Comparison of ENCODE assay signal across 8 cellular contexts in genomic region chr22:35539910-35540599, GRCh38. TPM values are rescaled to one million over a fixed set of nuclear protein-coding genes. Genes with fewer than 3 reads are reported as not detected.
DNase-seq lines count a peak whose midpoint lies in the region; ATAC-seq and TF ChIP-seq lines count a peak whose summit lies in the region.

No MANE protein-coding gene starts in this region.

- peak; percentile 78 to 81 for ATAC-seq in CD4-positive, CD25-positive, alpha-beta regulatory T cell (ENCODE audit: low read depth in 2 of 2)
- ATAC-seq in HCT116, result peak; percentile 82
- ATAC-seq in T-cell (replicated peaks in 1 of 4), result peak; percentile 91 to 93 (median 91)

- CTCF ChIA-PET in HCT116 (lab: Charles Lee), result no interaction called here
- CTCF ChIA-PET in T-cell (lab: Charles Lee), result no interaction called here

- no peaks in the 10 kb centered on the region for H3K9me3 ChIP-seq in CD4-positive, CD25-positive, alpha-beta regulatory T cell (ENCODE audit: control insufficient read depth in 2 of 2, low read length in 2 of 2)
- H3K9me3 ChIP-seq in HCT116 (ENCODE audit: control insufficient read depth in 1 of 2, insufficient read depth in 1 of 2, low read depth in 1 of 2, low read length in 2 of 2) (no peaks in the 10 kb centered on the region), hepatocyte (ENCODE audit: low read depth) (no peaks in the 10 kb centered on the region), vagina (no peaks in the 10 kb centered on the region)

- peak overlapping the region; percentile 15 for H2AFZ ChIP-seq in HCT116 (ENCODE audit: low read depth, low read length, poor library complexity, severe bottlenecking)
- peak overlapping the region; percentile 63 for H2AFZ ChIP-seq in hepatocyte

- intact Hi-C loops in HCT116 (cut with micrococcal nuclease), result no loop called here
- intact Hi-C loops in vagina (cut with DNase I), result no loop called here

- H3K4me3 Mint-ChIP-seq in CD4-positive, CD25-positive, alpha-beta regulatory T cell, result peak overlapping the region; percentile 47 to 82 (median 66)
- peak overlapping the region; percentile 71 to 72 (median 72) for H3K4me3 Mint-ChIP-seq in T-cell

- TF ChIP-seq RAD21 in HCT116 (IDR thresholded peaks at IDR 0.05; ENCODE audit: low read depth), result no peak

- H3K9me2 ChIP-seq in HCT116 (ENCODE audit: insufficient read depth) (no peaks in the 10 kb centered on the region), hepatocyte (replicated peaks; ENCODE audit: insufficient read depth) (no peaks in the 10 kb centered on the region)

- H3K9me3 Mint-ChIP-seq in CD4-positive, CD25-positive, alpha-beta regulatory T cell, result peaks cover 0 to 2% (median 0%) of the 10 kb centered on the region in 7 donors
- H3K9me3 Mint-ChIP-seq in T-cell, result no peaks in the 10 kb centered on the region

- H3K79me2 ChIP-seq in HCT116 (ENCODE audit: insufficient read depth, low read length), result no peaks in the 10 kb centered on the region
- H3K79me2 ChIP-seq in hepatocyte, result no peaks in the 10 kb centered on the region

- H3K4me1 Mint-ChIP-seq in CD4-positive, CD25-positive, alpha-beta regulatory T cell, result peaks cover 0 to 20% (median 4%) of the 10 kb centered on the region in 4 donors
- peaks cover 6 to 15% (median 7%) of the 10 kb centered on the region in 3 donors for H3K4me1 Mint-ChIP-seq in T-cell

- H3K27me3 ChIP-seq in CD4-positive, CD25-positive, alpha-beta regulatory T cell (ENCODE audit: control insufficient read depth, insufficient read depth, low read length), result peaks cover 16% of the 10 kb centered on the region
- no peaks in the 10 kb centered on the region for H3K27me3 ChIP-seq in HCT116 (ENCODE audit: insufficient read depth, low read length)
- H3K27me3 ChIP-seq in hepatocyte, result peaks cover 37% of the 10 kb centered on the region
- no peaks in the 10 kb centered on the region for H3K27me3 ChIP-seq in vagina

- peak; percentile 52 to 56 (median 56) for DNase-seq in CD4-positive, CD25-positive, alpha-beta regulatory T cell
- DNase-seq in HCT116 (ENCODE audit: low read depth, low spot score) (no peak), T-cell (peak in 31 of 34 experiments; percentile 17 to 71 (median 45)), hepatocyte (ENCODE audit: low spot score) (peak; percentile 79), retinal pigment epithelial cell (ENCODE audit: low read depth) (no peak), vagina (ENCODE audit: extremely low spot score in 2 of 2) (no peak), NCI-H524 treated with DMSO at 0.1 percent for 48 hours (lab: John Stamatoyannopoulos, UW) (no peak)

- peak; percentile 32 for TF ChIP-seq POLR2A in HCT116 (IDR thresholded peaks at IDR 0.05; ENCODE audit: borderline replicate concordance, extremely low read depth, insufficient read depth, insufficient read length)
- no peak for TF ChIP-seq POLR2A in vagina (IDR thresholded peaks at IDR 0.05)

- no peak overlapping the region for H3K27ac ChIP-seq in CD4-positive, CD25-positive, alpha-beta regulatory T cell (ENCODE audit: insufficient read depth, low read length, poor library complexity, severe bottlenecking)
- H3K27ac ChIP-seq in HCT116 (ENCODE audit: low read depth, low read length), result peak overlapping the region; percentile 54; the same call in 1 of the 2 replicates
- peak overlapping the region; percentile 54 for H3K27ac ChIP-seq in angular gyrus (ENCODE audit: low read depth, low read length)
- H3K27ac ChIP-seq in hepatocyte, result no peak overlapping the region
- H3K27ac ChIP-seq in vagina, result peak overlapping the region; percentile 59

- 3% methylated on average over 40 of the region's 89 CpGs for WGBS in hepatocyte (ENCODE audit: low lambda C conversion rate, missing lambda C conversion rate)

- H4K20me1 ChIP-seq in HCT116 (ENCODE audit: insufficient read depth), result no peaks in the 10 kb centered on the region
- H4K20me1 ChIP-seq in hepatocyte (ENCODE audit: insufficient read depth, poor library complexity, severe bottlenecking), result no peaks in the 10 kb centered on the region

- no TSS peak for BruUV-seq in HCT116 (replicated peaks; lab: Mats Ljungman, UMichigan)

- H3K36me3 ChIP-seq in CD4-positive, CD25-positive, alpha-beta regulatory T cell (ENCODE audit: control insufficient read depth, insufficient read depth, low read length), result no peaks in the 10 kb centered on the region
- H3K36me3 ChIP-seq in HCT116 (ENCODE audit: control insufficient read depth in 1 of 2, insufficient read depth in 2 of 2, low read length in 2 of 2) (no peaks in the 10 kb centered on the region), hepatocyte (replicated peaks; ENCODE audit: insufficient read depth, low read depth) (no peaks in the 10 kb centered on the region), vagina (no peaks in the 10 kb centered on the region)

- H3K4me3 ChIP-seq in CD4-positive, CD25-positive, alpha-beta regulatory T cell (ENCODE audit: low read depth, low read length), result no peak overlapping the region
- H3K4me3 ChIP-seq in HCT116 (replicated peaks in 1 of 2; ENCODE audit: low read depth in 1 of 2, low read length in 2 of 2) (peak overlapping the region; percentile 47 to 64), hepatocyte (peak overlapping the region; percentile 58), retinal pigment epithelial cell (ENCODE audit: low read length) (peak overlapping the region; percentile 58), vagina (peak overlapping the region; percentile 58 to 75)

- RAD21 ChIA-PET in HCT116 (lab: Charles Lee; ENCODE audit: low non-redundant PET in 1 of 2, low total read pairs in 2 of 2, uncharacterized antibody in 2 of 2, unreplicated experiment in 2 of 2), result no interaction called here

- peaks cover 18% of the 10 kb centered on the region for H3K4me1 ChIP-seq in CD4-positive, CD25-positive, alpha-beta regulatory T cell (ENCODE audit: control insufficient read depth, insufficient read depth, low read length, poor library complexity, severe bottlenecking)
- peaks cover 27 to 54% of the 10 kb centered on the region in 2 experiments for H3K4me1 ChIP-seq in HCT116 (ENCODE audit: control insufficient read depth in 1 of 2, insufficient read depth in 2 of 2, low read length in 2 of 2)
- peaks cover 10% of the 10 kb centered on the region for H3K4me1 ChIP-seq in hepatocyte (ENCODE audit: insufficient read depth)
- H3K4me1 ChIP-seq in vagina, result peaks cover 20% of the 10 kb centered on the region

- H3K27ac Mint-ChIP-seq in CD4-positive, CD25-positive, alpha-beta regulatory T cell, result no peak overlapping the region
- H3K27ac Mint-ChIP-seq in T-cell, result no peak overlapping the region

- H3K9ac ChIP-seq in HCT116 (ENCODE audit: low read length), result peak overlapping the region; percentile 47

- POLR2A ChIA-PET in HCT116 (lab: Charles Lee) (interaction anchor here (2.3 kb wide), 1 partner anchor 11 kb away, joined by 5 read pairs; no protein-coding TSS in a partner anchor), T-cell (lab: Charles Lee) (no interaction called here)

- H3K4me2 ChIP-seq in HCT116 (ENCODE audit: low read length), result peak overlapping the region; percentile 96
- peak overlapping the region; percentile 99 for H3K4me2 ChIP-seq in hepatocyte

- TF ChIP-seq CTCF in HCT116 (IDR thresholded peaks at IDR 0.05 in 2 of 3, conservative IDR thresholded peaks at IDR 0.05 in 1 of 3; ENCODE audit: borderline replicate concordance in 1 of 3, insufficient read depth in 1 of 3, low read depth in 2 of 3, low read length in 2 of 3), result no peak
- no peak for TF ChIP-seq CTCF in hepatocyte (IDR thresholded peaks at IDR 0.05; ENCODE audit: poor library complexity)
- TF ChIP-seq CTCF in retinal pigment epithelial cell (conservative IDR thresholded peaks at IDR 0.05; ENCODE audit: low read depth, low read length), result no peak
- no peak for TF ChIP-seq CTCF in vagina (IDR thresholded peaks at IDR 0.05)

- peaks cover 37% of the 10 kb centered on the region for H3K27me3 Mint-ChIP-seq in CD4-positive, CD25-positive, alpha-beta regulatory T cell
- H3K27me3 Mint-ChIP-seq in T-cell, result peaks cover 29 to 31% of the 10 kb centered on the region in 2 donors

- no peaks in the 10 kb centered on the region for H3K36me3 Mint-ChIP-seq in CD4-positive, CD25-positive, alpha-beta regulatory T cell
- no peaks in the 10 kb centered on the region for H3K36me3 Mint-ChIP-seq in T-cell

TF ChIP-seq in HCT116, 20 proteins besides CTCF, POLR2A, EP300 and RAD21:
- peak; percentile 29 for TF ChIP-seq POLR2AphosphoS5 (IDR thresholded peaks at IDR 0.05; ENCODE audit: low read depth, low read length)
- no peak for TF ChIP-seq JUND (IDR thresholded peaks at IDR 0.05)
- peak; percentile 52; the same call in 1 of the 2 replicates for TF ChIP-seq ZFX (IDR thresholded peaks at IDR 0.05)

RNA-seq across cellular contexts. Expression of gene RASD2, which starts 0.6 kb away (rescaled TPM):
- 1.0 TPM for total RNA-seq in CD4-positive, CD25-positive, alpha-beta regulatory T cell
- under 1 TPM in 1 of 4 donors, not detected in 3; 0.06 TPM for polyA plus RNA-seq in CD4-positive, CD25-positive, alpha-beta regulatory T cell
- total RNA-seq in HCT116 (2021; ENCODE audit: unreplicated experiment) (2.4 TPM), T-cell (1 to 10 TPM in 2 of 5 donors, under 1 TPM in 1, not detected in 2; 0.19 to 1.7 (median 1.0) TPM), hepatocyte (0.88 and 1.3 TPM in 2 replicates), vagina (2.0 TPM)
- 2.2 and 2.5 TPM in 2 replicates for polyA plus RNA-seq in HCT116 (2012)
- 12.7 and 13.5 TPM in 2 replicates for polyA plus RNA-seq in hepatocyte

Comparison
In these comparisons a context has a peak if more than half of its experiments do, and no peak if none do; other contexts are left out.
1. DNase-seq: peak in CD4-positive, CD25-positive, alpha-beta regulatory T cell (3 of 3), T-cell (31 of 34) and hepatocyte (single experiment); none in HCT116 (single experiment), retinal pigment epithelial cell (single experiment), vagina (0 of 2) and NCI-H524 treated with DMSO at 0.1 percent for 48 hours (single experiment).
2. H3K27ac ChIP-seq: peak in HCT116 (single experiment), angular gyrus (single experiment) and vagina (single experiment); none in CD4-positive, CD25-positive, alpha-beta regulatory T cell (single experiment) and hepatocyte (single experiment).
3. Peak in every context shown above with its lines, with median percentiles within 50 percentile points of each other: ATAC-seq.